In the genomic region with DNA sequence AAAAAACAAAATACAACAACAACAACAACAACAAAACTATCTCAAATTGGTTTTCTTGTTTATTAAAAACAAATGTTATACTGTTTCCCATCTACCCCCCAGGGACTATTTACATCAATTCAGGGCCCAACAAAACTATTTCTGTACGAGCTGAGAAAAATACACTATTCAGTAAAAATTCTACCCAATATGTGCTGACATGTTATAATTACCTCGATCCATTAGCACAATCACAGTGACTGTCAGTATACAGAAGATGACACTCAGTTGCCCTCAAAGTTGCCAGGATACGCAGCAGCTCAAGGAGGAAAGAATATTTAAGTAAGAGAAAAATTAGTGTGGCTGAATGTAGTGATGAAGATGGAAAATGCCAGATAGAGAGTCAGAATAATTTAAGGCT, we compare ENCODE assay signal across 24 cellular contexts.
"Had no signal": no experiment of that assay in that cellular context is flagged by ENCODE, and none has a peak within 500 bp of the region (broad histone marks: within the 10 kb centered on the region; RNA-seq: fewer than 3 reads in every experiment).

No MANE protein-coding gene starts in this region.

- ATAC-seq: effector memory CD8-positive, alpha-beta T cell; esophagus mucosa; foreskin keratinocyte; gastroesophageal sphincter; heart left ventricle; left cardiac atrium; left ventricle myocardium superior; mucosa of descending colon had no signal

- H3K4me1 ChIP-seq: foreskin keratinocyte, gastroesophageal sphincter, heart left ventricle, left lung, lower lobe of right lung had no signal

- H3K4me3 ChIP-seq: coronary artery, dorsolateral prefrontal cortex, gastroesophageal sphincter, heart left ventricle, hepatocyte, left lung, lower lobe of right lung, mucosa of descending colon had no signal

- DNase-seq: dermis blood vessel endothelial cell; dorsolateral prefrontal cortex; effector CD8-positive, alpha-beta T cell; effector memory CD8-positive, alpha-beta T cell; endodermal cell; erythroblast; foreskin keratinocyte; heart left ventricle; immature natural killer cell; left cardiac atrium; left lung; left ventricle myocardium superior; lower lobe of right lung; mucosa of descending colon had no signal

- H3K36me3 ChIP-seq: gastroesophageal sphincter, heart left ventricle, left lung, lower lobe of right lung had no signal

- H3K4me2 ChIP-seq: hepatocyte had no signal

- H3K27me3 ChIP-seq: dorsolateral prefrontal cortex, foreskin keratinocyte, gastroesophageal sphincter, heart left ventricle, hepatocyte, left lung had no signal

- FAIRE-seq: colon, endometrium, frontal cortex, islet of Langerhans, keratinocyte had no signal

- H2AFZ ChIP-seq: hepatocyte had no signal

- H3K9me3 ChIP-seq: lower lobe of right lung, mucosa of descending colon had no signal

- H3K27ac ChIP-seq: coronary artery, dorsolateral prefrontal cortex, epithelial cell of prostate, foreskin keratinocyte, gastroesophageal sphincter, heart left ventricle, hepatocyte, left lung, lower lobe of right lung had no signal

- H3K79me2 ChIP-seq: hepatocyte had no signal
